In genomic region chr1:198811436-198811835, GRCh38 we compare ENCODE assay signal across 28 cellular contexts.
"Had no signal": no experiment of that assay in that cellular context is flagged by ENCODE, and none has a peak within 500 bp of the region (broad histone marks: within the 10 kb centered on the region; RNA-seq: fewer than 3 reads in every experiment).

No MANE protein-coding gene starts in this region.

- H3K27ac Mint-ChIP-seq: activated CD4-positive, alpha-beta T cell treated with anti-CD3 and anti-CD28 coated beads, Interleukin-2, amount 10 ng/mL, durations not matched to agents 24 days and 14 days; activated CD8-positive, alpha-beta T cell treated with anti-CD3 and anti-CD28 coated beads for 36 hours; activated naive CD8-positive, alpha-beta T cell treated with anti-CD3 and anti-CD28 coated beads for 36 hours; activated T-cell treated with anti-CD3 and anti-CD28 coated beads, Interleukin-2, amount 50 U/mL, for 72 hours; activated T-helper 17 cell treated with anti-CD3 and anti-CD28 coated beads, Interleukin-2, amount 50 U/mL, for 72 hours; T-helper 1 cell treated with Interleukin-12 subunit alpha and Interleukin-12 subunit beta and Interleukin-4 antibody, amounts not matched to agents 30 μg/mL and 1 μg/mL, for 36 hours; T-helper 2 cell treated with Interferon-gamma antibody and Interleukin-4, amounts not matched to agents 5 μg/mL and 100 μg/mL, for 36 hours had no signal

- DNase-seq: activated CD4-positive, alpha-beta T cell treated with anti-CD3 and anti-CD28 coated beads, Interleukin-2, amount 10 ng/mL, durations not matched to agents 24 days and 14 days; activated CD4-positive, alpha-beta T cell treated with anti-CD3 and anti-CD28 coated beads, Interleukin-2, amount 50 U/mL, for 4 hours; activated CD8-positive, alpha-beta T cell treated with anti-CD3 and anti-CD28 coated beads for 36 hours; activated effector memory CD4-positive, alpha-beta T cell treated with anti-CD3 and anti-CD28 coated beads, Interleukin-2, amount 50 U/mL, for 16 hours; activated naive CD4-positive, alpha-beta T cell; activated naive CD4-positive, alpha-beta T cell treated with anti-CD3 and anti-CD28 coated beads, Interleukin-2, amount 50 U/mL, for 16 hours; activated naive CD8-positive, alpha-beta T cell treated with anti-CD3 and anti-CD28 coated beads for 36 hours; activated T-cell treated with anti-CD3 and anti-CD28 coated beads, Interleukin-2, amount 50 U/mL, for 1 hour; activated T-cell treated with anti-CD3 and anti-CD28 coated beads, Interleukin-2, amount 50 U/mL, for 72 hours; body of pancreas; caudate nucleus; NCI-H1105; NCI-H1417 treated with DMSO at 0.1 percent for 48 hours; NCI-H1694; NCI-H1930; NCI-H2081 treated with DMSO at 0.1 percent for 48 hours; NCI-H2171; NCI-H510A; NCI-H526 treated with DMSO at 0.1 percent for 48 hours; NCI-H774; SHP77; SJCRH30; SK-N-SH had no signal

- H3K4me3 ChIP-seq: body of pancreas, K562, SJCRH30 had no signal

- H3K4me3 Mint-ChIP-seq: activated CD4-positive, alpha-beta T cell treated with anti-CD3 and anti-CD28 coated beads, Interleukin-2, amount 10 ng/mL, durations not matched to agents 24 days and 14 days; activated CD8-positive, alpha-beta T cell treated with anti-CD3 and anti-CD28 coated beads for 36 hours; activated naive CD8-positive, alpha-beta T cell treated with anti-CD3 and anti-CD28 coated beads for 36 hours; activated T-cell treated with anti-CD3 and anti-CD28 coated beads, Interleukin-2, amount 50 U/mL, for 72 hours; activated T-helper 17 cell treated with anti-CD3 and anti-CD28 coated beads, Interleukin-2, amount 50 U/mL, for 72 hours; T-helper 1 cell treated with Interleukin-12 subunit alpha and Interleukin-12 subunit beta and Interleukin-4 antibody, amounts not matched to agents 30 μg/mL and 1 μg/mL, for 36 hours; T-helper 2 cell treated with Interferon-gamma antibody and Interleukin-4, amounts not matched to agents 5 μg/mL and 100 μg/mL, for 36 hours had no signal

- ATAC-seq: activated CD8-positive, alpha-beta T cell treated with anti-CD3 and anti-CD28 coated beads for 36 hours; activated T-cell treated with anti-CD3 and anti-CD28 coated beads, Interleukin-2, amount 50 U/mL, for 72 hours; activated T-helper 17 cell treated with anti-CD3 and anti-CD28 coated beads, Interleukin-2, amount 50 U/mL, for 72 hours; body of pancreas; K562; Panc1 had no signal

- H3K4me1 Mint-ChIP-seq: activated T-helper 17 cell treated with anti-CD3 and anti-CD28 coated beads, Interleukin-2, amount 50 U/mL, for 72 hours had no signal

- H3K27me3 Mint-ChIP-seq: activated CD8-positive, alpha-beta T cell treated with anti-CD3 and anti-CD28 coated beads for 36 hours; activated naive CD8-positive, alpha-beta T cell treated with anti-CD3 and anti-CD28 coated beads for 36 hours had no signal
